1 cellular context compared by ENCODE assay signal in genomic region chr2:235889302-235889630, GRCh38.
TF ChIP-seq lines count a peak whose summit lies in the region.

No MANE protein-coding gene starts in this region.

TF ChIP-seq in HepG2, 621 proteins besides CTCF, POLR2A, EP300 and RAD21 (continues in another document):
- TF ChIP-seq GMEB1 (CRISPR knock-in tag; IDR thresholded peaks at IDR 0.05; ENCODE audit: borderline replicate concordance): 0 out of 2 replicates have a peak, but pooled peaks have one; percentile 14
- 0 out of 2 replicates have a peak, but pooled peaks have one; percentile 5 for TF ChIP-seq KMT2B (CRISPR knock-in tag; IDR thresholded peaks at IDR 0.05)
- TF ChIP-seq ZNF510 (CRISPR knock-in tag; IDR thresholded peaks at IDR 0.05; ENCODE audit: low read depth): 0 out of 2 replicates have a peak, but pooled peaks have one; percentile 0
- TF ChIP-seq ZSCAN9 (CRISPR knock-in tag; IDR thresholded peaks at IDR 0.05; ENCODE audit: borderline replicate concordance): 0 out of 2 replicates have a peak, but pooled peaks have one; percentile 8
- TF ChIP-seq ZNF557 (CRISPR knock-in tag; IDR thresholded peaks at IDR 0.05): peak; percentile 45; the same call in 1 of the 2 replicates
- TF ChIP-seq, protein P1, sequence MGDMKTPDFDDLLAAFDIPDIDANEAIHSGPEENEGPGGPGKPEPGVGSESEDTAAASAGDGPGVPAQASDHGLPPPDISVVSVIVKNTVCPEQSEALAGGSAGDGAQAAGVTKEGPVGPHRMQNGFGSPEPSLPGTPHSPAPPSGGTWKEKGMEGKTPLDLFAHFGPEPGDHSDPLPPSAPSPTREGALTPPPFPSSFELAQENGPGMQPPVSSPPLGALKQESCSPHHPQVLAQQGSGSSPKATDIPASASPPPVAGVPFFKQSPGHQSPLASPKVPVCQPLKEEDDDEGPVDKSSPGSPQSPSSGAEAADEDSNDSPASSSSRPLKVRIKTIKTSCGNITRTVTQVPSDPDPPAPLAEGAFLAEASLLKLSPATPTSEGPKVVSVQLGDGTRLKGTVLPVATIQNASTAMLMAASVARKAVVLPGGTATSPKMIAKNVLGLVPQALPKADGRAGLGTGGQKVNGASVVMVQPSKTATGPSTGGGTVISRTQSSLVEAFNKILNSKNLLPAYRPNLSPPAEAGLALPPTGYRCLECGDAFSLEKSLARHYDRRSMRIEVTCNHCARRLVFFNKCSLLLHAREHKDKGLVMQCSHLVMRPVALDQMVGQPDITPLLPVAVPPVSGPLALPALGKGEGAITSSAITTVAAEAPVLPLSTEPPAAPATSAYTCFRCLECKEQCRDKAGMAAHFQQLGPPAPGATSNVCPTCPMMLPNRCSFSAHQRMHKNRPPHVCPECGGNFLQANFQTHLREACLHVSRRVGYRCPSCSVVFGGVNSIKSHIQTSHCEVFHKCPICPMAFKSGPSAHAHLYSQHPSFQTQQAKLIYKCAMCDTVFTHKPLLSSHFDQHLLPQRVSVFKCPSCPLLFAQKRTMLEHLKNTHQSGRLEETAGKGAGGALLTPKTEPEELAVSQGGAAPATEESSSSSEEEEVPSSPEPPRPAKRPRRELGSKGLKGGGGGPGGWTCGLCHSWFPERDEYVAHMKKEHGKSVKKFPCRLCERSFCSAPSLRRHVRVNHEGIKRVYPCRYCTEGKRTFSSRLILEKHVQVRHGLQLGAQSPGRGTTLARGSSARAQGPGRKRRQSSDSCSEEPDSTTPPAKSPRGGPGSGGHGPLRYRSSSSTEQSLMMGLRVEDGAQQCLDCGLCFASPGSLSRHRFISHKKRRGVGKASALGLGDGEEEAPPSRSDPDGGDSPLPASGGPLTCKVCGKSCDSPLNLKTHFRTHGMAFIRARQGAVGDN (CRISPR knock-in tag; IDR thresholded peaks at IDR 0.05): peak; percentile 46; the same call in 1 of the 2 replicates
- 0 out of 2 replicates have a peak, but pooled peaks have one; percentile 2 for TF ChIP-seq ZSCAN21 (CRISPR knock-in tag; IDR thresholded peaks at IDR 0.05; ENCODE audit: borderline replicate concordance)
- peak; percentile 23 for TF ChIP-seq PITX1 (CRISPR knock-in tag; IDR thresholded peaks at IDR 0.05)
- peak; percentile 6; the same call in 1 of the 2 replicates for TF ChIP-seq SMYD3 (CRISPR knock-in tag; IDR thresholded peaks at IDR 0.05)
- TF ChIP-seq POLR2AphosphoS2 (IDR thresholded peaks at IDR 0.05; ENCODE audit: low read depth, low read length): no peak
- peak; percentile 76; the same call in 1 of the 2 replicates for TF ChIP-seq PAXIP1 (CRISPR knock-in tag; conservative IDR thresholded peaks at IDR 0.05)
- TF ChIP-seq, protein P2, sequence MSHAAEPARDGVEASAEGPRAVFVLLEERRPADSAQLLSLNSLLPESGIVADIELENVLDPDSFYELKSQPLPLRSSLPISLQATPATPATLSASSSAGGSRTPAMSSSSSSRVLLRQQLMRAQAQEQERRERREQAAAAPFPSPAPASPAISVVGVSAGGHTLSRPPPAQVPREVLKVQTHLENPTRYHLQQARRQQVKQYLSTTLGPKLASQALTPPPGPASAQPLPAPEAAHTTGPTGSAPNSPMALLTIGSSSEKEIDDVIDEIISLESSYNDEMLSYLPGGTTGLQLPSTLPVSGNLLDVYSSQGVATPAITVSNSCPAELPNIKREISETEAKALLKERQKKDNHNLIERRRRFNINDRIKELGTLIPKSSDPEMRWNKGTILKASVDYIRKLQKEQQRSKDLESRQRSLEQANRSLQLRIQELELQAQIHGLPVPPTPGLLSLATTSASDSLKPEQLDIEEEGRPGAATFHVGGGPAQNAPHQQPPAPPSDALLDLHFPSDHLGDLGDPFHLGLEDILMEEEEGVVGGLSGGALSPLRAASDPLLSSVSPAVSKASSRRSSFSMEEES (CRISPR knock-in tag; IDR thresholded peaks at IDR 0.05): 0 out of 2 replicates have a peak, but pooled peaks have one; percentile 3
- TF ChIP-seq THYN1 (CRISPR knock-in tag; IDR thresholded peaks at IDR 0.05; ENCODE audit: borderline replicate concordance, low read depth): peak; percentile 83; the same call in 1 of the 2 replicates
- no peak for TF ChIP-seq ZNF790 (CRISPR knock-in tag; IDR thresholded peaks at IDR 0.05; ENCODE audit: borderline replicate concordance)
- TF ChIP-seq ATM (IDR thresholded peaks at IDR 0.05; ENCODE audit: borderline replicate concordance): no peak
- TF ChIP-seq ARID2 (CRISPR knock-in tag; IDR thresholded peaks at IDR 0.05; ENCODE audit: borderline replicate concordance): peak; percentile 73; the same call in 1 of the 2 replicates
- TF ChIP-seq ZNF350 (CRISPR knock-in tag; IDR thresholded peaks at IDR 0.05; ENCODE audit: borderline replicate concordance, low read depth): peak; percentile 60; the same call in 1 of the 2 replicates
- TF ChIP-seq, protein P3, sequence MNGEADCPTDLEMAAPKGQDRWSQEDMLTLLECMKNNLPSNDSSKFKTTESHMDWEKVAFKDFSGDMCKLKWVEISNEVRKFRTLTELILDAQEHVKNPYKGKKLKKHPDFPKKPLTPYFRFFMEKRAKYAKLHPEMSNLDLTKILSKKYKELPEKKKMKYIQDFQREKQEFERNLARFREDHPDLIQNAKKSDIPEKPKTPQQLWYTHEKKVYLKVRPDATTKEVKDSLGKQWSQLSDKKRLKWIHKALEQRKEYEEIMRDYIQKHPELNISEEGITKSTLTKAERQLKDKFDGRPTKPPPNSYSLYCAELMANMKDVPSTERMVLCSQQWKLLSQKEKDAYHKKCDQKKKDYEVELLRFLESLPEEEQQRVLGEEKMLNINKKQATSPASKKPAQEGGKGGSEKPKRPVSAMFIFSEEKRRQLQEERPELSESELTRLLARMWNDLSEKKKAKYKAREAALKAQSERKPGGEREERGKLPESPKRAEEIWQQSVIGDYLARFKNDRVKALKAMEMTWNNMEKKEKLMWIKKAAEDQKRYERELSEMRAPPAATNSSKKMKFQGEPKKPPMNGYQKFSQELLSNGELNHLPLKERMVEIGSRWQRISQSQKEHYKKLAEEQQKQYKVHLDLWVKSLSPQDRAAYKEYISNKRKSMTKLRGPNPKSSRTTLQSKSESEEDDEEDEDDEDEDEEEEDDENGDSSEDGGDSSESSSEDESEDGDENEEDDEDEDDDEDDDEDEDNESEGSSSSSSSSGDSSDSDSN (CRISPR knock-in tag; IDR thresholded peaks at IDR 0.05): 0 out of 2 replicates have a peak, but pooled peaks have one; percentile 4
- TF ChIP-seq HES4 (CRISPR knock-in tag; IDR thresholded peaks at IDR 0.05; ENCODE audit: borderline replicate concordance): no peak
- 0 out of 2 replicates have a peak, but pooled peaks have one; percentile 1 for TF ChIP-seq IRF2 (CRISPR knock-in tag; IDR thresholded peaks at IDR 0.05)
- 0 out of 2 replicates have a peak, but pooled peaks have one; percentile 12 for TF ChIP-seq ZNF33B (CRISPR knock-in tag; IDR thresholded peaks at IDR 0.05)
- TF ChIP-seq ZNF674 (CRISPR knock-in tag; IDR thresholded peaks at IDR 0.05; ENCODE audit: low read depth): no peak
- TF ChIP-seq REPIN1 (CRISPR knock-in tag; IDR thresholded peaks at IDR 0.05; ENCODE audit: borderline replicate concordance, low read depth): peak; percentile 17; the same call in 1 of the 2 replicates
- 0 out of 2 replicates have a peak, but pooled peaks have one; percentile 13 for TF ChIP-seq ZNF292 (CRISPR knock-in tag; IDR thresholded peaks at IDR 0.05; ENCODE audit: borderline replicate concordance, low read depth)
- peak; percentile 11; the same call in 1 of the 2 replicates for TF ChIP-seq DPF2 (CRISPR knock-in tag; IDR thresholded peaks at IDR 0.05; ENCODE audit: borderline replicate concordance, low read depth)
- peak; percentile 55; the same call in 1 of the 2 replicates for TF ChIP-seq SNAPC2 (CRISPR knock-in tag; IDR thresholded peaks at IDR 0.05)
- TF ChIP-seq IKZF4 (CRISPR knock-in tag; IDR thresholded peaks at IDR 0.05; ENCODE audit: borderline replicate concordance, low read depth, not compliant biosample characterization): peak; percentile 10
- TF ChIP-seq THAP11 (CRISPR knock-in tag; IDR thresholded peaks at IDR 0.05): no peak
- TF ChIP-seq ZNF317 (CRISPR knock-in tag; IDR thresholded peaks at IDR 0.05): peak; percentile 54
- TF ChIP-seq BCL6 (CRISPR knock-in tag; IDR thresholded peaks at IDR 0.05): no peak
- TF ChIP-seq ESRRA (CRISPR knock-in tag; IDR thresholded peaks at IDR 0.05; ENCODE audit: low read depth): peak; percentile 56
- peak; percentile 17 for TF ChIP-seq XRCC5 (optimal IDR thresholded peaks at IDR 0.05; ENCODE audit: low read length)
- TF ChIP-seq AHR (CRISPR knock-in tag; IDR thresholded peaks at IDR 0.05): peak; percentile 16; the same call in 1 of the 2 replicates
- TF ChIP-seq KLF11 (CRISPR knock-in tag; IDR thresholded peaks at IDR 0.05): peak; percentile 2; the same call in 1 of the 2 replicates
- TF ChIP-seq ZMYM2 (CRISPR knock-in tag; IDR thresholded peaks at IDR 0.05): peak; percentile 86; the same call in 1 of the 2 replicates
- TF ChIP-seq ZNF605 (CRISPR knock-in tag; IDR thresholded peaks at IDR 0.05): peak; percentile 89; the same call in 1 of the 2 replicates
- TF ChIP-seq ZNF772 (CRISPR knock-in tag; IDR thresholded peaks at IDR 0.05): no peak; the same call in 1 of the 2 replicates
- TF ChIP-seq SOX6 (IDR thresholded peaks at IDR 0.05): no peak
- TF ChIP-seq SOX6 (CRISPR knock-in tag; IDR thresholded peaks at IDR 0.05): peak; percentile 82
- TF ChIP-seq BRF2 (CRISPR knock-in tag; IDR thresholded peaks at IDR 0.05): 0 out of 2 replicates have a peak, but pooled peaks have one; percentile 61
- 0 out of 2 replicates have a peak, but pooled peaks have one; percentile 13 for TF ChIP-seq RXRA (CRISPR knock-in tag; IDR thresholded peaks at IDR 0.05)
- peak; percentile 1; the same call in 1 of the 2 replicates for TF ChIP-seq KMT2A (CRISPR knock-in tag; IDR thresholded peaks at IDR 0.05)
- peak; percentile 9; the same call in 1 of the 2 replicates for TF ChIP-seq MLX (CRISPR knock-in tag; IDR thresholded peaks at IDR 0.05)
- no peak for TF ChIP-seq ZNF30 (CRISPR knock-in tag; IDR thresholded peaks at IDR 0.05)
- TF ChIP-seq MLXIP (CRISPR knock-in tag; IDR thresholded peaks at IDR 0.05; ENCODE audit: borderline replicate concordance): no peak
- no peak for TF ChIP-seq BRD4 (CRISPR knock-in tag; IDR thresholded peaks at IDR 0.05)
